ENCODE assay signal across 8 cellular contexts in genomic region chr10:97025613-97026242, GRCh38.
DNase-seq lines count a peak whose midpoint lies in the region; ATAC-seq and TF ChIP-seq lines count a peak whose summit lies in the region.

No MANE protein-coding gene starts in this region.

- H3K36me3 Mint-ChIP-seq in endothelial cell (ENCODE audit: low read depth, unreplicated experiment) = no peaks in the 10 kb centered on the region
- H3K36me3 Mint-ChIP-seq in mesothelial cell of epicardium = no peaks in the 10 kb centered on the region
- no peaks in the 10 kb centered on the region for H3K36me3 Mint-ChIP-seq in stimulated activated effector memory CD8-positive, alpha-beta T cell treated with anti-CD3 and anti-CD28 coated beads, Interleukin-12 subunit alpha, Interleukin-12 subunit beta, amount 100 ng/mL, for 72 hours

- TF ChIP-seq CTCF in NB4 (IDR thresholded peaks at IDR 0.05; ENCODE audit: low read depth, low read length) = peak; percentile 84
- peak; percentile 90 for TF ChIP-seq CTCF in endothelial cell (IDR thresholded peaks at IDR 0.05; ENCODE audit: unreplicated experiment)
- TF ChIP-seq CTCF in mesothelial cell of epicardium (IDR thresholded peaks at IDR 0.05; ENCODE audit: unreplicated experiment) = peak; percentile 62

- DNase-seq in NCI-H1436 (lab: John Stamatoyannopoulos, UW) (peak; percentile 35), NCI-H1436 treated with DMSO at 0.1 percent for 48 hours (lab: John Stamatoyannopoulos, UW) (no peak), NB4 (ENCODE audit: low read depth) (peak; percentile 80), endothelial cell (ENCODE audit: low spot score) (peak; percentile 64), mesothelial cell of epicardium (ENCODE audit: low spot score in 2 of 2, unreplicated experiment in 2 of 2) (no peak)
- DNase-seq in activated CD4-positive, alpha-beta T cell treated with anti-CD3 and anti-CD28 coated beads, Interleukin-2, amount 50 U/mL, for 4 hours = peak; percentile 39 to 43
- DNase-seq in stimulated activated effector memory CD8-positive, alpha-beta T cell treated with anti-CD3 and anti-CD28 coated beads, Interleukin-12 subunit alpha, Interleukin-12 subunit beta, amount 100 ng/mL, for 72 hours (ENCODE audit: low spot score in 2 of 2) = peak; percentile 44 to 68

- H3K9me3 Mint-ChIP-seq in endothelial cell (ENCODE audit: unreplicated experiment) (no peaks in the 10 kb centered on the region), mesothelial cell of epicardium (no peaks in the 10 kb centered on the region)
- no peaks in the 10 kb centered on the region for H3K9me3 Mint-ChIP-seq in stimulated activated effector memory CD8-positive, alpha-beta T cell treated with anti-CD3 and anti-CD28 coated beads, Interleukin-12 subunit alpha, Interleukin-12 subunit beta, amount 100 ng/mL, for 72 hours

- no peak for TF ChIP-seq POLR2A in NB4 (IDR thresholded peaks at IDR 0.05; ENCODE audit: extremely low read depth, insufficient read length)

- no peaks in the 10 kb centered on the region for H3K4me1 Mint-ChIP-seq in endothelial cell (ENCODE audit: unreplicated experiment)
- H3K4me1 Mint-ChIP-seq in mesothelial cell of epicardium = peaks cover 18% of the 10 kb centered on the region
- peaks cover 9% of the 10 kb centered on the region for H3K4me1 Mint-ChIP-seq in stimulated activated effector memory CD8-positive, alpha-beta T cell treated with anti-CD3 and anti-CD28 coated beads, Interleukin-12 subunit alpha, Interleukin-12 subunit beta, amount 100 ng/mL, for 72 hours

- no peak overlapping the region for H3K4me3 ChIP-seq in NB4 (ENCODE audit: low read depth, low read length)

- H3K27me3 Mint-ChIP-seq in endothelial cell (ENCODE audit: unreplicated experiment) = peaks cover 6% of the 10 kb centered on the region
- H3K27me3 Mint-ChIP-seq in mesothelial cell of epicardium (ENCODE audit: low read depth) = peaks cover 20% of the 10 kb centered on the region

- peak; percentile 75 for ATAC-seq in stimulated activated effector memory CD8-positive, alpha-beta T cell treated with anti-CD3 and anti-CD28 coated beads, Interleukin-12 subunit alpha, Interleukin-12 subunit beta, amount 100 ng/mL, for 72 hours
- no peak for ATAC-seq in GM19351 (IDR thresholded peaks at IDR 0.05; ENCODE audit: unreplicated experiment)

- H3K27ac Mint-ChIP-seq in endothelial cell (ENCODE audit: unreplicated experiment) (no peak overlapping the region), mesothelial cell of epicardium (no peak overlapping the region)
- no peak overlapping the region for H3K27ac Mint-ChIP-seq in stimulated activated effector memory CD8-positive, alpha-beta T cell treated with anti-CD3 and anti-CD28 coated beads, Interleukin-12 subunit alpha, Interleukin-12 subunit beta, amount 100 ng/mL, for 72 hours

- H3K4me3 Mint-ChIP-seq in endothelial cell (ENCODE audit: unreplicated experiment) = no peak overlapping the region
- no peak overlapping the region for H3K4me3 Mint-ChIP-seq in mesothelial cell of epicardium
- H3K4me3 Mint-ChIP-seq in stimulated activated effector memory CD8-positive, alpha-beta T cell treated with anti-CD3 and anti-CD28 coated beads, Interleukin-12 subunit alpha, Interleukin-12 subunit beta, amount 100 ng/mL, for 72 hours = no peak overlapping the region

Comparison
In these comparisons a context has a peak if more than half of its experiments do, and no peak if none do; other contexts are left out.
1. DNase-seq: peak in NCI-H1436 (single experiment), NB4 (single experiment), activated CD4-positive, alpha-beta T cell treated with anti-CD3 and anti-CD28 coated beads, Interleukin-2, amount 50 U/mL, for 4 hours (2 of 2), endothelial cell (single experiment) and stimulated activated effector memory CD8-positive, alpha-beta T cell treated with anti-CD3 and anti-CD28 coated beads, Interleukin-12 subunit alpha, Interleukin-12 subunit beta, amount 100 ng/mL, for 72 hours (2 of 2); none in NCI-H1436 treated with DMSO at 0.1 percent for 48 hours (single experiment) and mesothelial cell of epicardium (0 of 2).
2. Peak in every context shown above with its lines, with median percentiles within 50 percentile points of each other: CTCF ChIP-seq.